ENCODE assay signal across 20 cellular contexts in genomic region chr1:91613594-91613993, GRCh38.
A peak's percentile ranks its signal among the peaks of the same experiment; 100 is the strongest.
DNase-seq lines count a peak whose midpoint lies in the region; ATAC-seq, FAIRE-seq and TF ChIP-seq lines count a peak whose summit lies in the region.
"Had no signal": no experiment of that assay in that cellular context is flagged by ENCODE, and none has a peak within 500 bp of the region (broad histone marks: within the 10 kb centered on the region; RNA-seq: fewer than 3 reads in every experiment).

No MANE protein-coding gene starts in this region.

- peaks cover 1% of the 10 kb centered on the region; the same call in 1 of the 2 replicates for H3K27me3 Mint-ChIP-seq in HFFc6 (ENCODE audit: insufficient read depth)
- H3K27me3 Mint-ChIP-seq in CD8-positive, alpha-beta T cell (ENCODE audit: low read depth) = no peaks in the 10 kb centered on the region
- H3K27me3 Mint-ChIP-seq: natural killer cell treated with Interleukin-12 subunit alpha and Interleukin-12 subunit beta and Interleukin-15 and Interleukin-18, amount 100 ng/mL, for 72 hours had no signal

- peak; percentile 28; the same call in 1 of the 3 replicates for ATAC-seq in RWPE2 (ENCODE audit: low read depth)
- no peak for ATAC-seq in CD8-positive, alpha-beta T cell
- ATAC-seq: natural killer cell treated with Interleukin-12 subunit alpha and Interleukin-12 subunit beta and Interleukin-15 and Interleukin-18, amount 100 ng/mL, for 72 hours had no signal

- no peak for FAIRE-seq in urothelium cell line (lab: Jason Lieb, UNC)
- FAIRE-seq: GM12891, islet of Langerhans had no signal

- DNase-seq in Daoy (ENCODE audit: low read depth) (peak; percentile 41), HFFc6 (no peak), RWPE2 (ENCODE audit: low spot score) (no peak), kidney tubule cell (ENCODE audit: low spot score) (peak; percentile 11), COR-L47 (lab: John Stamatoyannopoulos, UW) (no peak), ovary (no peak), urothelium cell line (ENCODE audit: low spot score) (no peak)
- no peak for DNase-seq in CD8-positive, alpha-beta T cell
- DNase-seq: activated CD4-positive, CD25-positive, alpha-beta regulatory T cell treated with anti-CD3 and anti-CD28 coated beads, Interleukin-2, amount 50 U/mL, for 72 hours; activated CD8-positive, alpha-beta memory T cell treated with anti-CD3 and anti-CD28 coated beads for 24 hours; GDM1; NCI-H146; NCI-H446 treated with DMSO at 0.1 percent for 48 hours; OCI-M1 had no signal

- H3K4me3 ChIP-seq in RWPE2 (ENCODE audit: severe bottlenecking) = no peak overlapping the region
- no peak overlapping the region for H3K4me3 ChIP-seq in CD8-positive, alpha-beta T cell (ENCODE audit: low read depth, low read length)
- no peak overlapping the region for H3K4me3 ChIP-seq in ovary
- H3K4me3 ChIP-seq: cardiac muscle cell, vagina had no signal

- intact Hi-C loops in CD8-positive, alpha-beta T cell (cut with DNase I, micrococcal nuclease) = loop anchor here in 1 of 2 experiments (10.0 kb wide), 1 partner anchor 311 kb away; no protein-coding TSS in a partner anchor
- intact Hi-C loops in ovary (cut with DNase I) = no loop called here

- peak overlapping the region; percentile 32; the same call in 1 of the 2 replicates for H3K27ac Mint-ChIP-seq in HFFc6
- H3K27ac Mint-ChIP-seq in CD8-positive, alpha-beta T cell = no peak overlapping the region

- WGBS in ovary, 3 donors = 97 to 100% (median 97%) methylated on average over 1 of the region's 1 CpG

- no peak for TF ChIP-seq EP300 in ovary (IDR thresholded peaks at IDR 0.05)

- no peaks in the 10 kb centered on the region; the same call in 1 of the 2 replicates for H3K36me3 Mint-ChIP-seq in HFFc6 (ENCODE audit: low read depth)
- no peaks in the 10 kb centered on the region for H3K36me3 Mint-ChIP-seq in CD8-positive, alpha-beta T cell

- CTCF ChIA-PET in CD8-positive, alpha-beta T cell (lab: Charles Lee) = no interaction called here

- no peaks in the 10 kb centered on the region for H3K9me3 Mint-ChIP-seq in HFFc6
- no peaks in the 10 kb centered on the region for H3K9me3 Mint-ChIP-seq in CD8-positive, alpha-beta T cell
- H3K9me3 Mint-ChIP-seq: activated T-helper 1 cell treated with anti-CD3 and anti-CD28 coated beads, Interleukin-12 subunit alpha, Interleukin-12 subunit beta, Interleukin-2, Interleukin-4 antibody, amounts not matched to agents 30 ng/mL and 10 ng/mL and 1 ng/mL, durations not matched to agents 14 hours and 24 hours and 36 hours; natural killer cell treated with Interleukin-12 subunit alpha and Interleukin-12 subunit beta and Interleukin-15 and Interleukin-18, amount 100 ng/mL, for 72 hours had no signal

- no peaks in the 10 kb centered on the region for H3K27me3 ChIP-seq in RWPE2 (ENCODE audit: insufficient read depth, poor library complexity, severe bottlenecking)
- no peaks in the 10 kb centered on the region for H3K27me3 ChIP-seq in CD8-positive, alpha-beta T cell (ENCODE audit: insufficient read depth, low read length)
- H3K27me3 ChIP-seq in ovary = no peaks in the 10 kb centered on the region
- H3K27me3 ChIP-seq: cardiac muscle cell, vagina had no signal

- H3K4me3 Mint-ChIP-seq in HFFc6 = no peak overlapping the region
- no peak overlapping the region for H3K4me3 Mint-ChIP-seq in CD8-positive, alpha-beta T cell
- H3K4me3 Mint-ChIP-seq: activated T-helper 1 cell treated with anti-CD3 and anti-CD28 coated beads, Interleukin-12 subunit alpha, Interleukin-12 subunit beta, Interleukin-2, Interleukin-4 antibody, amounts not matched to agents 30 ng/mL and 10 ng/mL and 1 ng/mL, durations not matched to agents 14 hours and 24 hours and 36 hours; natural killer cell treated with Interleukin-12 subunit alpha and Interleukin-12 subunit beta and Interleukin-15 and Interleukin-18, amount 100 ng/mL, for 72 hours had no signal

- no peak for TF ChIP-seq CTCF in HFFc6 (IDR thresholded peaks at IDR 0.05)
- TF ChIP-seq CTCF in RWPE2 (IDR thresholded peaks at IDR 0.05; ENCODE audit: poor library complexity, severe bottlenecking) = no peak
- TF ChIP-seq CTCF in CD8-positive, alpha-beta T cell (IDR thresholded peaks at IDR 0.05) = no peak
- TF ChIP-seq CTCF in ovary (IDR thresholded peaks at IDR 0.05) = no peak

- POLR2A ChIA-PET in CD8-positive, alpha-beta T cell (lab: Charles Lee) = no interaction called here

- H3K4me1 ChIP-seq in RWPE2 (ENCODE audit: insufficient read depth, poor library complexity, severe bottlenecking) (peaks cover 30% of the 10 kb centered on the region), ovary (ENCODE audit: insufficient read depth) (no peaks in the 10 kb centered on the region)
- no peaks in the 10 kb centered on the region for H3K4me1 ChIP-seq in CD8-positive, alpha-beta T cell (ENCODE audit: insufficient read depth, low read length)
- H3K4me1 ChIP-seq: vagina had no signal

- H3K27ac ChIP-seq in RWPE2 (ENCODE audit: poor library complexity, severe bottlenecking) = peak overlapping the region; percentile 2
- H3K27ac ChIP-seq in CD8-positive, alpha-beta T cell (ENCODE audit: low read depth, low read length) = no peak overlapping the region
- no peak overlapping the region for H3K27ac ChIP-seq in ovary
- H3K27ac ChIP-seq: cardiac muscle cell, vagina had no signal

- H3K36me3 ChIP-seq in RWPE2 (ENCODE audit: low read depth) (no peaks in the 10 kb centered on the region), ovary (no peaks in the 10 kb centered on the region)
- H3K36me3 ChIP-seq in CD8-positive, alpha-beta T cell (ENCODE audit: insufficient read depth, low read length) = no peaks in the 10 kb centered on the region
- H3K36me3 ChIP-seq: cardiac muscle cell, vagina had no signal

- H3K4me1 Mint-ChIP-seq in HFFc6 (ENCODE audit: low read depth) = peaks cover 61% of the 10 kb centered on the region
- H3K4me1 Mint-ChIP-seq in CD8-positive, alpha-beta T cell (ENCODE audit: low read depth) = no peaks in the 10 kb centered on the region

- TF ChIP-seq POLR2A in ovary (IDR thresholded peaks at IDR 0.05) = no peak

- no peaks in the 10 kb centered on the region for H3K9me3 ChIP-seq in RWPE2 (ENCODE audit: severe bottlenecking)
- no peaks in the 10 kb centered on the region for H3K9me3 ChIP-seq in CD8-positive, alpha-beta T cell (ENCODE audit: low read length)
- no peaks in the 10 kb centered on the region for H3K9me3 ChIP-seq in ovary
- H3K9me3 ChIP-seq: vagina had no signal

Comparison
In these comparisons a context has a peak if more than half of its experiments do, and no peak if none do; other contexts are left out.
1. DNase-seq: peak in Daoy (single experiment) and kidney tubule cell (single experiment); none in HFFc6 (single experiment), RWPE2 (single experiment), COR-L47 (single experiment), CD8-positive, alpha-beta T cell (0 of 7), ovary (0 of 5) and urothelium cell line (single experiment).